ENCODE assay signal across 2 cellular contexts in the genomic region with DNA sequence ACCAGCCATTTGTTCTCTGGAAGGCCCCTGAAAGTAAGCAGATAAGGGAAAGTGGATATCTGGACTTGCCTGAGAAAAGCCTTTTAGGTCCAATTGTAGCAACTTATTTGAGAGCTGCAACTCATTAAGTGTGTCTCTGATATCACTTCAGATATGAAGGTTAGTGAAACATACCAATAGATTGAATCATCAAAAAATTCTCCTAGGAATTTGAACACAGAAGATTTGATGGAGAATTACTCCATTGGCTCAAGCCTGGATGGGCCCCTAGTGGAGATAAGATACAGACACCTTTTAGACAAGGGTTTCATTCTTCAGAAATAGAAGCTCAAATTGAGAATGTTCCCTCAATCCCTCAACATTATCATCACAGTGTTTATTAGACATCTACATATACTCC.
TF ChIP-seq lines count a peak whose summit lies in the region.

No MANE protein-coding gene starts in this region.

TF ChIP-seq in HCT116, 20 proteins besides CTCF, POLR2A, EP300 and RAD21 (continued from another document):
- TF ChIP-seq ZBTB33 (IDR thresholded peaks at IDR 0.05; ENCODE audit: extremely low read depth, insufficient replicate concordance, low read length): no peak
- no peak for TF ChIP-seq CEBPB (IDR thresholded peaks at IDR 0.05; ENCODE audit: low read depth)

TF ChIP-seq in WTC11, 78 proteins besides CTCF, POLR2A, EP300 and RAD21 (continued from another document):
- TF ChIP-seq USF2 (CRISPR knock-in tag; IDR thresholded peaks at IDR 0.05): no peak
- TF ChIP-seq, protein P1, sequence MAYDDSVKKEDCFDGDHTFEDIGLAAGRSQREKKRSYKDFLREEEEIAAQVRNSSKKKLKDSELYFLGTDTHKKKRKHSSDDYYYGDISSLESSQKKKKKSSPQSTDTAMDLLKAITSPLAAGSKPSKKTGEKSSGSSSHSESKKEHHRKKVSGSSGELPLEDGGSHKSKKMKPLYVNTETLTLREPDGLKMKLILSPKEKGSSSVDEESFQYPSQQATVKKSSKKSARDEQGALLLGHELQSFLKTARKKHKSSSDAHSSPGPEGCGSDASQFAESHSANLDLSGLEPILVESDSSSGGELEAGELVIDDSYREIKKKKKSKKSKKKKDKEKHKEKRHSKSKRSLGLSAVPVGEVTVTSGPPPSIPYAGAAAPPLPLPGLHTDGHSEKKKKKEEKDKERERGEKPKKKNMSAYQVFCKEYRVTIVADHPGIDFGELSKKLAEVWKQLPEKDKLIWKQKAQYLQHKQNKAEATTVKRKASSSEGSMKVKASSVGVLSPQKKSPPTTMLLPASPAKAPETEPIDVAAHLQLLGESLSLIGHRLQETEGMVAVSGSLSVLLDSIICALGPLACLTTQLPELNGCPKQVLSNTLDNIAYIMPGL (CRISPR knock-in tag; IDR thresholded peaks at IDR 0.05): no peak
- no peak for TF ChIP-seq EMX1 (CRISPR knock-in tag; IDR thresholded peaks at IDR 0.05)
- TF ChIP-seq ZNF121 (CRISPR knock-in tag; IDR thresholded peaks at IDR 0.05): no peak
- no peak for TF ChIP-seq PRRX2 (CRISPR knock-in tag; IDR thresholded peaks at IDR 0.05)
- no peak for TF ChIP-seq E2F4 (CRISPR knock-in tag; IDR thresholded peaks at IDR 0.05; ENCODE audit: borderline replicate concordance, low read depth)
- no peak for TF ChIP-seq TP53 (CRISPR knock-in tag; IDR thresholded peaks at IDR 0.05)
- no peak for TF ChIP-seq STAT6 (CRISPR knock-in tag; conservative IDR thresholded peaks at IDR 0.05; ENCODE audit: low read depth)
- no peak for TF ChIP-seq JAZF1 (CRISPR knock-in tag; IDR thresholded peaks at IDR 0.05)
- no peak for TF ChIP-seq ZNF396 (CRISPR knock-in tag; IDR thresholded peaks at IDR 0.05; ENCODE audit: borderline replicate concordance)
- TF ChIP-seq MXD4 (CRISPR knock-in tag; IDR thresholded peaks at IDR 0.05; ENCODE audit: borderline replicate concordance): no peak
- no peak for TF ChIP-seq CREM (CRISPR knock-in tag; IDR thresholded peaks at IDR 0.05)
- no peak for TF ChIP-seq USF1 (CRISPR knock-in tag; IDR thresholded peaks at IDR 0.05)
- TF ChIP-seq ZNF219 (CRISPR knock-in tag; IDR thresholded peaks at IDR 0.05; ENCODE audit: borderline replicate concordance): no peak
